ENCODE assay signal across 23 cellular contexts in the genomic region with DNA sequence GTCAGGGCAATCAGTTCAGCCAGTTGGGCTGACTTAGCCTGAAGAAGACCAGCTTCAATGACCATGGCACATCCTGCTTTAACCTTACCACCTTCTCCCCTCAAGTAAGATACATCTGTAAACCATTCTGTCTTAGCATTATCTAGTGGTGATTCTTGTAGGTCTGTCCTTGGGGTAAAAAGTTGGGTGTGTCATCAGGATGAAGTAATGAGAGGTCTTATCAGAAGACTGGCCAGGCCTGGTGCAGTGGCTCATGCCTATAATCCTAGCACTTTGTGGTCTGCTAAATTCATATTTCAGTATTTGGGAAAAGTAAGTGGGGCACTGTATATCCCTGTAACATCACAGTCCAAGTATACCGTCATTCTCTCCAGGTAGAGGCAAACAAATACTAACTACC.
"Had no signal": no experiment of that assay in that cellular context is flagged by ENCODE, and none has a peak within 500 bp of the region (broad histone marks: within the 10 kb centered on the region; RNA-seq: fewer than 3 reads in every experiment).

No MANE protein-coding gene starts in this region.

- H3K4me3 Mint-ChIP-seq: activated CD4-positive, alpha-beta T cell treated with anti-CD3 and anti-CD28 coated beads for 36 hours; activated CD8-positive, alpha-beta memory T cell treated with anti-CD3 and anti-CD28 coated beads, Interleukin-2, amount 10 ng/mL, durations not matched to agents 7 days and 5 days; activated naive CD8-positive, alpha-beta T cell treated with anti-CD3 and anti-CD28 coated beads, Interleukin-2, amount 10 ng/mL, durations not matched to agents 7 days and 5 days; stimulated activated naive CD8-positive, alpha-beta T cell treated with anti-CD3 and anti-CD28 coated beads, Interleukin-15, Interleukin-2, amounts not matched to agents 100 ng/mL and 50 ng/mL, for 24 hours had no signal

- H3K27ac ChIP-seq: brain microvascular endothelial cell, colonic mucosa, gastroesophageal sphincter, heart right ventricle, left ventricle myocardium inferior, sigmoid colon, tibial nerve, vagina had no signal

- H3K4me3 ChIP-seq: colonic mucosa, gastroesophageal sphincter, heart right ventricle, left ventricle myocardium inferior, sigmoid colon, tibial nerve, vagina had no signal

- H3K27me3 ChIP-seq: brain microvascular endothelial cell, colonic mucosa, gastroesophageal sphincter, heart right ventricle, sigmoid colon, tibial nerve, vagina had no signal

- ATAC-seq: activated CD4-positive, alpha-beta T cell treated with anti-CD3 and anti-CD28 coated beads for 36 hours; activated CD8-positive, alpha-beta memory T cell treated with anti-CD3 and anti-CD28 coated beads, Interleukin-2, amount 10 ng/mL, durations not matched to agents 7 days and 5 days; esophagus mucosa; gastroesophageal sphincter; heart right ventricle had no signal

- H3K36me3 ChIP-seq: colonic mucosa had no signal

- H3K27ac Mint-ChIP-seq: activated CD8-positive, alpha-beta memory T cell treated with anti-CD3 and anti-CD28 coated beads, Interleukin-2, amount 10 ng/mL, durations not matched to agents 7 days and 5 days; activated naive CD8-positive, alpha-beta T cell treated with anti-CD3 and anti-CD28 coated beads, Interleukin-2, amount 10 ng/mL, durations not matched to agents 7 days and 5 days had no signal

- H3K9me3 ChIP-seq: colonic mucosa, gastroesophageal sphincter, heart right ventricle, left ventricle myocardium inferior, sigmoid colon, tibial nerve, vagina had no signal

- H3K9me3 Mint-ChIP-seq: stimulated activated naive CD8-positive, alpha-beta T cell treated with anti-CD3 and anti-CD28 coated beads, Interleukin-15, Interleukin-2, amounts not matched to agents 100 ng/mL and 50 ng/mL, for 24 hours had no signal

- DNase-seq: activated CD4-positive, alpha-beta T cell treated with anti-CD3 and anti-CD28 coated beads for 36 hours; activated CD4-positive, alpha-beta T cell treated with anti-CD3 and anti-CD28 coated beads, Interleukin-2, amount 50 U/mL, for 48 hours; activated CD8-positive, alpha-beta memory T cell treated with anti-CD3 and anti-CD28 coated beads, Interleukin-2, amount 10 ng/mL, durations not matched to agents 7 days and 5 days; activated effector memory CD4-positive, alpha-beta T cell treated with Interleukin-2 at 50 U/mL for 16 hours; activated naive CD8-positive, alpha-beta T cell treated with anti-CD3 and anti-CD28 coated beads, Interleukin-2, amount 10 ng/mL, durations not matched to agents 7 days and 5 days; activated T-cell treated with anti-CD3 and anti-CD28 coated beads, Interleukin-2, amount 50 U/mL, for 1 hour; anterior cingulate cortex; brain microvascular endothelial cell; central memory CD4-positive, alpha-beta T cell; colonic mucosa; heart right ventricle; left ventricle myocardium inferior; mammary epithelial cell; occipital lobe; posterior cingulate gyrus; sigmoid colon; stimulated activated CD4-positive, alpha-beta T cell treated with anti-CD3 and anti-CD28 coated beads, Interleukin-4, amount 100 ng/mL, for 4 hours; SW 1271 had no signal

- H3K27me3 Mint-ChIP-seq: activated CD4-positive, alpha-beta T cell treated with anti-CD3 and anti-CD28 coated beads for 36 hours; activated CD8-positive, alpha-beta memory T cell treated with anti-CD3 and anti-CD28 coated beads, Interleukin-2, amount 10 ng/mL, durations not matched to agents 7 days and 5 days; activated naive CD8-positive, alpha-beta T cell treated with anti-CD3 and anti-CD28 coated beads, Interleukin-2, amount 10 ng/mL, durations not matched to agents 7 days and 5 days; stimulated activated naive CD8-positive, alpha-beta T cell treated with anti-CD3 and anti-CD28 coated beads, Interleukin-15, Interleukin-2, amounts not matched to agents 100 ng/mL and 50 ng/mL, for 24 hours had no signal

- H3K4me1 ChIP-seq: colonic mucosa, gastroesophageal sphincter, heart right ventricle, left ventricle myocardium inferior, sigmoid colon, tibial nerve had no signal
